9 cellular contexts compared by ENCODE assay signal in the genomic region with DNA sequence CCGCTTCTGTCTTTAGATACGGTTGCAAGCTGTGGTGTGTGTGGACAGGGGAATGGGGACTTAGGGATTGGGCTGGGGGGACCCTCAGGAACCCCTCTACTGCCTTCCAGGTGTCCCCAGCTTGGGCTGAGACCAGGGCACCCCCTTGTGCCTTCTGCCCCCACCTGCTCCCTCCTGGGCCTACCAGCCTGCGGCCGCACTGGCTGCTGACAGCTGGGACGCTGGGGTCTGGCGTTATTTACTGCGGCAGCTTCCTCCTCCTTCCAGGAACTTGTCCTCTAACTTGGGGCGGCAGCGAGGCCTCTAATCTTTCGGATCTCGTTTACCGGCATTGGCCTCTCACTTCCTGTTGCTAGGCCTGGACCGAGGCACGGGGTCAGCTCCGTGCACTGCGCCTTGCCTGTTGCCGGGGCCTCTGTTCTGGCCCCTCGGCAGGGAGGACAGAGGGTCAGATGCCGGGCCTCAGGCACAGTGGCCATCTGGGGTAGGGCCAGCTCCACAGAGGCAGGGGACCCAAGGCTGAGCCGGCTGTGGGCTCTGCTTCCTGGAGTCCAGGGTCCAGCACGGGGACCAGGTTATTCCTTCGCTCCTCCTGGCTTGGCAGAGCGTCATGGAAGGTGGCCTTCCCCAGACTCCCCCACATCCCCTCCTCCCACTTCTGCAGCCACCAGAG. TPM values are rescaled to one million over a fixed set of nuclear protein-coding genes. Genes with fewer than 3 reads are reported as not detected.
DNase-seq lines count a peak whose midpoint lies in the region; ATAC-seq, FAIRE-seq and TF ChIP-seq lines count a peak whose summit lies in the region.
"Had no signal": no experiment of that assay in that cellular context is flagged by ENCODE, and none has a peak within 500 bp of the region (broad histone marks: within the 10 kb centered on the region; RNA-seq: fewer than 3 reads in every experiment).

No MANE protein-coding gene starts in this region.

- no peak for TF ChIP-seq POLR2A in right lobe of liver (IDR thresholded peaks at IDR 0.05)

- H3K36me3 Mint-ChIP-seq in activated naive CD4-positive, alpha-beta T cell treated with anti-CD3 and anti-CD28 coated beads for 36 hours (ENCODE audit: low read depth) = peaks cover 8% of the 10 kb centered on the region
- no peaks in the 10 kb centered on the region for H3K36me3 Mint-ChIP-seq in activated naive CD4-positive, alpha-beta T cell treated with anti-CD3 and anti-CD28 coated beads, Interleukin-2, amount 50 U/mL, for 72 hours

- H3K27me3 ChIP-seq in right lobe of liver (no peaks in the 10 kb centered on the region), upper lobe of right lung (no peaks in the 10 kb centered on the region)

- CTCF ChIA-PET in activated naive CD4-positive, alpha-beta T cell treated with anti-CD3 and anti-CD28 coated beads for 36 hours (lab: Charles Lee) = interaction anchor here (0.6 to 2.6 kb wide), 4 partner anchors 12 to 199 kb away, joined by 3 to 21 read pairs (median 4); no protein-coding TSS in a partner anchor

- peaks cover 44% of the 10 kb centered on the region for H3K4me1 Mint-ChIP-seq in activated naive CD4-positive, alpha-beta T cell treated with anti-CD3 and anti-CD28 coated beads for 36 hours (ENCODE audit: low read depth)

- H3K4me1 ChIP-seq in right lobe of liver (peaks cover 0 to 25% (median 7%) of the 10 kb centered on the region in 4 donors), upper lobe of right lung (peaks cover 37% of the 10 kb centered on the region)

- H3K27me3 Mint-ChIP-seq in activated naive CD4-positive, alpha-beta T cell treated with anti-CD3 and anti-CD28 coated beads for 36 hours (ENCODE audit: low read depth) = no peaks in the 10 kb centered on the region

- H3K4me3 Mint-ChIP-seq in activated naive CD4-positive, alpha-beta T cell treated with anti-CD3 and anti-CD28 coated beads for 36 hours = peak overlapping the region; percentile 51

- H3K27ac ChIP-seq in right lobe of liver = peak overlapping the region in 2 of 3 donors; percentile 43 to 54
- peak overlapping the region; percentile 76 for H3K27ac ChIP-seq in upper lobe of right lung

- no peak for FAIRE-seq in RCC 7860 (lab: Jason Lieb, UNC)

- WGBS in right lobe of liver (ENCODE audit: insufficient coverage, low coverage, low lambda C conversion rate, missing lambda C conversion rate) = 43% methylated on average over 8 of the region's 23 CpGs

- H3K27ac Mint-ChIP-seq in activated naive CD4-positive, alpha-beta T cell treated with anti-CD3 and anti-CD28 coated beads for 36 hours = peak overlapping the region; percentile 81
- peak overlapping the region; percentile 88 to 95 for H3K27ac Mint-ChIP-seq in activated naive CD4-positive, alpha-beta T cell treated with anti-CD3 and anti-CD28 coated beads, Interleukin-2, amount 50 U/mL, for 72 hours

- intact Hi-C loops in activated naive CD4-positive, alpha-beta T cell treated with anti-CD3 and anti-CD28 coated beads for 36 hours (cut with micrococcal nuclease) = no loop called here
- intact Hi-C loops in right lobe of liver (cut with DNase I) = no loop called here
- intact Hi-C loops in upper lobe of right lung (cut with DNase I) = no loop called here

- H3K9me3 ChIP-seq in right lobe of liver (no peaks in the 10 kb centered on the region), upper lobe of right lung (no peaks in the 10 kb centered on the region)

- H3K4me3 ChIP-seq in right lobe of liver = no peak overlapping the region
- H3K4me3 ChIP-seq in upper lobe of right lung = no peak overlapping the region
- H3K4me3 ChIP-seq: coronary artery had no signal

- TF ChIP-seq CTCF in right lobe of liver (IDR thresholded peaks at IDR 0.05) = no peak
- TF ChIP-seq CTCF in upper lobe of right lung (IDR thresholded peaks at IDR 0.05) = no peak

- peak; percentile 19 to 23 for ATAC-seq in activated naive CD4-positive, alpha-beta T cell treated with anti-CD3 and anti-CD28 coated beads, Interleukin-2, amount 50 U/mL, for 72 hours
- peak; percentile 41 to 60 (median 47) for ATAC-seq in right lobe of liver
- peak; percentile 59 for ATAC-seq in upper lobe of right lung
- ATAC-seq in GM21825 (IDR thresholded peaks at IDR 0.05; ENCODE audit: unreplicated experiment) = no peak

- peak; percentile 65 for DNase-seq in activated naive CD4-positive, alpha-beta T cell treated with anti-CD3 and anti-CD28 coated beads for 36 hours
- DNase-seq in activated naive CD4-positive, alpha-beta T cell treated with anti-CD3 and anti-CD28 coated beads, Interleukin-2, amount 50 U/mL, for 16 hours = no peak
- DNase-seq in activated naive CD4-positive, alpha-beta T cell treated with anti-CD3 and anti-CD28 coated beads, Interleukin-2, amount 50 U/mL, for 72 hours (ENCODE audit: low spot score in 2 of 2) = no peak
- DNase-seq in right lobe of liver = peak in 2 of 3 donors; percentile 63 to 77
- peak; percentile 74 for DNase-seq in upper lobe of right lung
- DNase-seq in RCC 7860 (ENCODE audit: low spot score) = no peak
- DNase-seq in NCI-H128 (lab: John Stamatoyannopoulos, UW; ENCODE audit: unreplicated experiment) = no peak

- H3K36me3 ChIP-seq in right lobe of liver (no peaks in the 10 kb centered on the region), upper lobe of right lung (no peaks in the 10 kb centered on the region)

- no peaks in the 10 kb centered on the region for H3K9me3 Mint-ChIP-seq in activated naive CD4-positive, alpha-beta T cell treated with anti-CD3 and anti-CD28 coated beads for 36 hours
- no peaks in the 10 kb centered on the region for H3K9me3 Mint-ChIP-seq in activated naive CD4-positive, alpha-beta T cell treated with anti-CD3 and anti-CD28 coated beads, Interleukin-2, amount 50 U/mL, for 72 hours

RNA-seq across cellular contexts. Expression of a gene that starts 31.8 kb away (rescaled TPM):
- total RNA-seq in activated naive CD4-positive, alpha-beta T cell treated with anti-CD3 and anti-CD28 coated beads for 36 hours = not detected
- total RNA-seq in activated naive CD4-positive, alpha-beta T cell treated with anti-CD3 and anti-CD28 coated beads, Interleukin-2, amount 50 U/mL, for 72 hours = not detected
- not detected for total RNA-seq in right lobe of liver
- total RNA-seq in upper lobe of right lung = not detected

RNA-seq across cellular contexts. Expression of a gene that starts 49.1 kb away (rescaled TPM):
- 100 to 1,000 TPM; 117 to 118 TPM for total RNA-seq in activated naive CD4-positive, alpha-beta T cell treated with anti-CD3 and anti-CD28 coated beads for 36 hours
- 100 to 1,000 TPM in 1 of 2 donors, 10 to 100 TPM in 1; 87.4 to 106 TPM for total RNA-seq in activated naive CD4-positive, alpha-beta T cell treated with anti-CD3 and anti-CD28 coated beads, Interleukin-2, amount 50 U/mL, for 72 hours
- 1 to 10 TPM in 4 of 6 experiments, under 1 TPM in 2; 0.57 to 2.0 (median 1.4) TPM for total RNA-seq in right lobe of liver
- 1.1 TPM for total RNA-seq in upper lobe of right lung

Comparison
In these comparisons a context has a peak if more than half of its experiments do, and no peak if none do; other contexts are left out.
1. DNase-seq: peak in activated naive CD4-positive, alpha-beta T cell treated with anti-CD3 and anti-CD28 coated beads for 36 hours (single experiment), right lobe of liver (2 of 3) and upper lobe of right lung (single experiment); none in activated naive CD4-positive, alpha-beta T cell treated with anti-CD3 and anti-CD28 coated beads, Interleukin-2, amount 50 U/mL, for 16 hours (single experiment), activated naive CD4-positive, alpha-beta T cell treated with anti-CD3 and anti-CD28 coated beads, Interleukin-2, amount 50 U/mL, for 72 hours (0 of 2), RCC 7860 (single experiment) and NCI-H128 (single experiment).
2. RNA of a gene that starts 49.1 kb away (total RNA-seq): 117 to 118 TPM in activated naive CD4-positive, alpha-beta T cell treated with anti-CD3 and anti-CD28 coated beads for 36 hours and 87.4 to 106 TPM in activated naive CD4-positive, alpha-beta T cell treated with anti-CD3 and anti-CD28 coated beads, Interleukin-2, amount 50 U/mL, for 72 hours; 0.57 to 2.0 TPM in right lobe of liver and 1.1 TPM in upper lobe of right lung (single experiment); every median in the first group is over 10 times any median in the second.